ENCODE assay signal across 9 cellular contexts in the genomic region with DNA sequence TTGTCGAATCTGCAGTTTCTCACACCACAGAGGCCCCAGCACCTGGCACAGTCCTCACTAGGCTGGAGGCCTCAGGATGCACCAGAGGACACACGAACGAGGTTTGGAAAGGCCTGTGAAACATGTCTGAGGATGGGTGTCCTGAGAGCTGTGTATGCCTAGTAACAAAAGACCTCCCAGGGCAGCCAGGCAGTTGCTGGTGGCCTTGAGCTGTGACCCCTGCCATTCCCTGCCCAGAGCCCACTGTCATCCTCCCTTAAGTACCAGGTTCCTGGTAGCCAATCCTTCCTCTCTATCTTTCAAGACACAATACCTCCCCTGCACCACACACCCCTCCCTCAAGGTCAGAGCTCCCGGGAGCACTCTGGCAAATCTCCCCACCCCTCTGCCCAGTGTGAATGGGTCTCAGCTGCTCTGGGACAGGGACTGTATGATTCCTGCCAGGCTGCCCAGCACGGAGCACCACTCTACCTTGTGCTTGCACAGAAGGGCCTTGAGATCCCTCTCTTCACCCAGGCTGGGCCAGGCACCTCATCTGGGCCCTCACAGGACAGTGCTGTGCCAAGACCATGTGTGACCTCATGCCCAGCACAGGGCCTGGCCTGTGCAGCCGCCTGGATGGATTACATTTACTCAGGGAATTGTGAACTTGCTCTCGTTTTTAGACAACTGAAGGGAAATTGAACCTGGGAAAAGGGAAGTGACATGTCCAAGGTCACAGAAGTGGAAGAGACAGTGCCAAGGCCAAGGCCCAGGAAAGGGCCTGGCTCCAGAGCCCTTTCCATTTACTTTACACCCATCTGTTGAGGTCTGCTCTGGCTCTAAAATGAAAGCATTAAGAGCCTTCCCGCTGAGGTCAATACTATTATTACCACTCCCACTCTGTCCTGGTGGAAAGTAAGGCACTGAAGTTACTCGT. TPM values are rescaled to one million over a fixed set of nuclear protein-coding genes. Genes with fewer than 3 reads are reported as not detected.
DNase-seq lines count a peak whose midpoint lies in the region; FAIRE-seq and TF ChIP-seq lines count a peak whose summit lies in the region.
"Had no signal": no experiment of that assay in that cellular context is flagged by ENCODE, and none has a peak within 500 bp of the region (broad histone marks: within the 10 kb centered on the region; RNA-seq: fewer than 3 reads in every experiment).

No MANE protein-coding gene starts in this region.

- no peaks in the 10 kb centered on the region; a peak in 1 of 5 replicates for H3K9me3 Mint-ChIP-seq in H9

- H3K27ac ChIP-seq in H9 (ENCODE audit: insufficient read length, low read depth, low read length) (no peak overlapping the region), SK-N-MC (0 out of 2 replicates have a peak overlapping the region, but pooled peaks have one; percentile 90), skeletal muscle tissue (ENCODE audit: low read depth, low read length) (peak overlapping the region; percentile 93)

- H3K23me2 ChIP-seq in H9 (ENCODE audit: insufficient read length, low read depth, low read length, poor library complexity, severe bottlenecking) = peaks cover 7% of the 10 kb centered on the region

- H3K36me3 Mint-ChIP-seq in H9 (ENCODE audit: insufficient read depth in 1 of 3, low read depth in 3 of 3) = peaks cover 5 to 16% (median 11%) of the 10 kb centered on the region in 3 experiments

- H3K4ac ChIP-seq in H9 (ENCODE audit: low read depth, low read length) = no peak overlapping the region

- H4K8ac ChIP-seq in H9 (replicated peaks; ENCODE audit: insufficient read length, low read depth, low read length) = no peak overlapping the region

- H3K4me1 Mint-ChIP-seq in H9 = peaks cover 42 to 45% of the 10 kb centered on the region in 2 experiments

- no peak overlapping the region for H2BK12ac ChIP-seq in H9 (ENCODE audit: insufficient read length, low read depth, low read length)

- H2BK15ac ChIP-seq in H9 (ENCODE audit: low read depth, low read length) = no peak overlapping the region

- no peak overlapping the region for H2BK5ac ChIP-seq in H9 (ENCODE audit: insufficient read length, low read length)

- no peaks in the 10 kb centered on the region for H3K9me3 ChIP-seq in H9 (ENCODE audit: control insufficient read depth, low read depth, low read length)
- H3K9me3 ChIP-seq in SK-N-MC (ENCODE audit: low read depth, low read length) = no peaks in the 10 kb centered on the region
- no peaks in the 10 kb centered on the region for H3K9me3 ChIP-seq in skeletal muscle tissue (ENCODE audit: control insufficient read depth in 3 of 3, low read length in 3 of 3)

- H2AK5ac ChIP-seq in H9 (ENCODE audit: insufficient read length, low read length) = no peak overlapping the region

- H3K56ac ChIP-seq in H9 (ENCODE audit: insufficient read length, low read depth, low read length) = no peak overlapping the region

- no peak overlapping the region for H3K18ac ChIP-seq in H9 (ENCODE audit: insufficient read length, low read depth, low read length)

- no peaks in the 10 kb centered on the region; the same call in 1 of the 2 replicates for H3K27me3 Mint-ChIP-seq in H9 (ENCODE audit: low read depth)

- H2BK120ac ChIP-seq in H9 (ENCODE audit: low read depth, low read length, poor library complexity, severe bottlenecking) = no peak overlapping the region

- no peaks in the 10 kb centered on the region for H4K20me1 ChIP-seq in H9 (ENCODE audit: control insufficient read depth, insufficient read depth, insufficient read length)

- H3K9ac ChIP-seq in H9 (ENCODE audit: extremely low read depth, insufficient read length, low read length) (no peak overlapping the region), SK-N-MC (ENCODE audit: insufficient read length) (peak overlapping the region; percentile 98), skeletal muscle tissue (ENCODE audit: low read depth in 1 of 3, low read length in 3 of 3) (peak overlapping the region; percentile 73 to 86 (median 85))

- TF ChIP-seq CTCF in H9 (conservative IDR thresholded peaks at IDR 0.05) (no peak), fibroblast of villous mesenchyme (IDR thresholded peaks at IDR 0.05; ENCODE audit: insufficient read depth, low read depth, low read length) (no peak)

- H3K4me1 ChIP-seq in H9 (ENCODE audit: insufficient read depth, low read length) (peaks cover 2% of the 10 kb centered on the region; the same call in 1 of the 2 replicates), skeletal muscle tissue (ENCODE audit: control insufficient read depth in 3 of 3, insufficient read depth in 3 of 3, low read length in 3 of 3) (peaks cover 50 to 60% (median 57%) of the 10 kb centered on the region in 3 donors)

- WGBS in H9 (ENCODE audit: extremely low coverage, insufficient read length, low lambda C conversion rate) = no CpG with 5 or more reads among the region's 9 CpGs

- peaks cover 8% of the 10 kb centered on the region for H3K79me1 ChIP-seq in H9 (ENCODE audit: insufficient read depth, low read depth, low read length, poor library complexity, severe bottlenecking)

- FAIRE-seq in urothelium cell line (lab: Jason Lieb, UNC) = no peak
- FAIRE-seq: islet of Langerhans had no signal

- H3K79me2 ChIP-seq in H9 (ENCODE audit: insufficient read depth, low read length) = peaks cover 55% of the 10 kb centered on the region

- no peak overlapping the region for H2AFZ ChIP-seq in H9 (ENCODE audit: low read length)

- DNase-seq in H9 = no peak
- no peak for DNase-seq in SK-N-MC (ENCODE audit: low read depth, low spot score)
- DNase-seq in fibroblast of villous mesenchyme (ENCODE audit: low read depth) = no peak
- DNase-seq in NCI-H1930 (lab: John Stamatoyannopoulos, UW) = no peak
- no peak for DNase-seq in urothelium cell line (ENCODE audit: low spot score)
- DNase-seq in NCI-H2107 treated with DMSO at 0.1 percent for 48 hours (lab: John Stamatoyannopoulos, UW; ENCODE audit: unreplicated experiment) = no peak
- no peak for DNase-seq in NCI-H2081 treated with DMSO at 0.1 percent for 48 hours (lab: John Stamatoyannopoulos, UW)

- no peak overlapping the region for H4K91ac ChIP-seq in H9 (ENCODE audit: insufficient read length, low read depth, low read length)

- H4K5ac ChIP-seq in H9 (ENCODE audit: insufficient read length, low read depth, low read length) = no peak overlapping the region

- no peaks in the 10 kb centered on the region for H3K36me3 ChIP-seq in SK-N-MC (ENCODE audit: insufficient read depth, low read length)
- H3K36me3 ChIP-seq in skeletal muscle tissue (ENCODE audit: control insufficient read depth in 3 of 3, insufficient read depth in 3 of 3, low read length in 3 of 3) = peaks cover 0 to 5% (median 0%) of the 10 kb centered on the region in 3 donors

- H2BK20ac ChIP-seq in H9 (ENCODE audit: low read depth, low read length, poor library complexity, severe bottlenecking) = no peak overlapping the region

- no peak overlapping the region for H3T11ph ChIP-seq in H9 (ENCODE audit: low read length)

- H3K4me3 Mint-ChIP-seq in H9 = peak overlapping the region; percentile 86 to 89

- H3K4me2 ChIP-seq in H9 (ENCODE audit: insufficient read depth, insufficient read length, low read length) = peak overlapping the region; percentile 78

- peak overlapping the region; percentile 80 to 88 (median 87) for H3K27ac Mint-ChIP-seq in H9

- peak overlapping the region; percentile 92; the same call in 1 of the 2 replicates for H3K4me3 ChIP-seq in SK-N-MC
- H3K4me3 ChIP-seq in fibroblast of villous mesenchyme (ENCODE audit: low read depth, low read length) = peak overlapping the region; percentile 79
- H3K4me3 ChIP-seq in skeletal muscle tissue (ENCODE audit: low read length in 3 of 3) = peak overlapping the region in 2 of 3 donors; percentile 79 to 80

- no peak overlapping the region for H3K14ac ChIP-seq in H9 (ENCODE audit: insufficient read depth, low read length)

- H3K27me3 ChIP-seq in H9 (ENCODE audit: insufficient read depth, low read length) (no peaks in the 10 kb centered on the region), skeletal muscle tissue (ENCODE audit: control insufficient read depth in 3 of 3, insufficient read depth in 3 of 3, low read length in 3 of 3) (no peaks in the 10 kb centered on the region)

- no peak overlapping the region for H3K23ac ChIP-seq in H9 (ENCODE audit: insufficient read length, low read depth, low read length)

RNA-seq across cellular contexts. Expression of gene ZNF787, which starts 2.2 kb away (rescaled TPM):
- total RNA-seq in H9 (2021) (54.6 and 55.8 TPM in 2 replicates), fibroblast of villous mesenchyme (25.0 and 33.2 TPM in 2 replicates), skeletal muscle tissue (34.4 TPM)

RNA-seq across cellular contexts. Expression of gene ZNF444, which starts 22.2 kb away (rescaled TPM):
- total RNA-seq in H9 (2021) (48.8 and 49.7 TPM in 2 replicates), fibroblast of villous mesenchyme (14.2 and 16.4 TPM in 2 replicates), skeletal muscle tissue (7.3 TPM)

RNA-seq across cellular contexts. Expression of gene GALP, which starts 56.9 kb away (rescaled TPM):
- not detected in 2 replicates for total RNA-seq in H9 (2021)
- not detected in 2 replicates for total RNA-seq in fibroblast of villous mesenchyme
- total RNA-seq in skeletal muscle tissue = not detected
